Comparison of ENCODE assay signal across 23 cellular contexts in the genomic region with DNA sequence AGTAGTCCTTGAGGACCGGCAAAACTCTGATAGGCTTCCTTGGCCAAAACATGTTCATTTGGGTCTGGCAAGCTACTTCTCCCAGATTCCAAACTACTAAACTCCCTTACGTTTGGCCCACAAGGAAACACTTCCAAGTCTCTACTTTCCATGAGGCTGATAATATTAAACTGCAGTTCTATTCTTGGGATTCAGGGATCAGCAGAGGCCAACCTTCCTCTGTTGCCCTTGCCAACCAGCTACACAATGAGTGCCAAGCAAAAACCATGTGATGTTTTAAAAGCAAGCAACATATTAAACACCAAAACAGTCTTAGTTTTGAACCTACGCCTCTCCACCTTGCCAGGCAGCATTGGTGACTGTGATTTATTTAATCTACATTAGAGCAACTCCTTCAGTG.
A peak's percentile ranks its signal among the peaks of the same experiment; 100 is the strongest.
DNase-seq lines count a peak whose midpoint lies in the region; ATAC-seq and TF ChIP-seq lines count a peak whose summit lies in the region.
"Had no signal": no experiment of that assay in that cellular context is flagged by ENCODE, and none has a peak within 500 bp of the region (broad histone marks: within the 10 kb centered on the region; RNA-seq: fewer than 3 reads in every experiment).

No MANE protein-coding gene starts in this region.

- no peak overlapping the region for H3K4me3 Mint-ChIP-seq in endodermal cell
- H3K4me3 Mint-ChIP-seq: activated CD8-positive, alpha-beta T cell treated with anti-CD3 and anti-CD28 coated beads, Interleukin-2, amount 10 ng/mL, durations not matched to agents 7 days and 5 days; activated naive CD4-positive, alpha-beta T cell treated with anti-CD3 and anti-CD28 coated beads for 36 hours; activated T-cell treated with anti-CD3 and anti-CD28 coated beads, Interleukin-2, amount 50 U/mL, for 24 hours; CD8-positive, alpha-beta T cell had no signal

- no peaks in the 10 kb centered on the region for H3K36me3 Mint-ChIP-seq in endodermal cell (ENCODE audit: low read depth)
- H3K36me3 Mint-ChIP-seq: CD8-positive, alpha-beta T cell had no signal

- 90 to 93% methylated on average over 2 to 3 of the region's 3 CpGs for WGBS in endodermal cell (ENCODE audit: insufficient coverage in 1 of 2, insufficient read length in 1 of 2), 2 experiments

- no peak overlapping the region for H3K27ac Mint-ChIP-seq in endodermal cell
- H3K27ac Mint-ChIP-seq: activated CD8-positive, alpha-beta T cell treated with anti-CD3 and anti-CD28 coated beads, Interleukin-2, amount 10 ng/mL, durations not matched to agents 7 days and 5 days; activated naive CD4-positive, alpha-beta T cell treated with anti-CD3 and anti-CD28 coated beads for 36 hours; activated T-cell treated with anti-CD3 and anti-CD28 coated beads, Interleukin-2, amount 50 U/mL, for 24 hours; CD8-positive, alpha-beta T cell had no signal

- no peaks in the 10 kb centered on the region for H3K4me1 Mint-ChIP-seq in endodermal cell

- H3K4me3 ChIP-seq in endodermal cell (ENCODE audit: low read length) (no peak overlapping the region), neural cell (ENCODE audit: low read length) (no peak overlapping the region), stomach smooth muscle (ENCODE audit: low read length in 2 of 2) (peak overlapping the region in 1 of 2 donors; percentile 39)
- H3K4me3 ChIP-seq: K562, stomach had no signal

- DNase-seq in endodermal cell (no peak), Right ventricle myocardium superior (no peak), NCI-H69 (lab: John Stamatoyannopoulos, UW) (no peak), NCI-H526 (lab: John Stamatoyannopoulos, UW) (no peak)
- DNase-seq: activated CD8-positive, alpha-beta T cell treated with anti-CD3 and anti-CD28 coated beads, Interleukin-2, amount 10 ng/mL, durations not matched to agents 7 days and 5 days; activated naive CD4-positive, alpha-beta T cell treated with anti-CD3 and anti-CD28 coated beads for 36 hours; activated T-cell treated with anti-CD3 and anti-CD28 coated beads, Interleukin-2, amount 50 U/mL, for 24 hours; CD8-positive, alpha-beta T cell; cerebellar nuclear complex; DMS79 treated with DMSO at 0.1 percent for 48 hours; effector CD4-positive, alpha-beta T cell; head of caudate nucleus; NCI-H2029; NCI-H510A; stimulated activated CD4-positive, alpha-beta T cell treated with anti-CD3 and anti-CD28 coated beads, Interleukin-4, amount 100 ng/mL, for 24 hours; stomach had no signal

- no peak overlapping the region for H2AFZ ChIP-seq in neural cell (ENCODE audit: low read depth, low read length)

- H3K4me2 ChIP-seq in neural cell (ENCODE audit: low read length) = no peak overlapping the region

- H3K9me3 ChIP-seq in endodermal cell (ENCODE audit: control insufficient read depth, low read length) (no peaks in the 10 kb centered on the region), neural cell (ENCODE audit: low read length) (no peaks in the 10 kb centered on the region), stomach smooth muscle (ENCODE audit: control insufficient read depth in 2 of 2, low read length in 2 of 2) (no peaks in the 10 kb centered on the region)
- H3K9me3 ChIP-seq: stomach had no signal

- TF ChIP-seq EP300 in neural cell (conservative IDR thresholded peaks at IDR 0.05; ENCODE audit: poor library complexity, severe bottlenecking) = no peak

- peak; percentile 93 for ATAC-seq in Right ventricle myocardium superior (ENCODE audit: poor library complexity)
- ATAC-seq in HG03439 (IDR thresholded peaks at IDR 0.05; ENCODE audit: unreplicated experiment) = no peak
- no peak for ATAC-seq in GM21367 (IDR thresholded peaks at IDR 0.05; ENCODE audit: unreplicated experiment)
- ATAC-seq: activated CD4-positive, CD25-positive, alpha-beta regulatory T cell treated with anti-CD3 and anti-CD28 coated beads, Interleukin-2, amount 50 U/mL, for 24 hours; activated CD8-positive, alpha-beta T cell treated with anti-CD3 and anti-CD28 coated beads, Interleukin-2, amount 10 ng/mL, durations not matched to agents 7 days and 5 days; CD8-positive, alpha-beta T cell; esophagus mucosa; K562 had no signal

- no peaks in the 10 kb centered on the region for H3K9me2 ChIP-seq in neural cell (ENCODE audit: insufficient read depth, low read length)

- no peak for TF ChIP-seq RAD21 in neural cell (conservative IDR thresholded peaks at IDR 0.05)

- no peaks in the 10 kb centered on the region for H3K9me3 Mint-ChIP-seq in endodermal cell
- H3K9me3 Mint-ChIP-seq: activated naive CD4-positive, alpha-beta T cell treated with anti-CD3 and anti-CD28 coated beads for 36 hours; activated T-cell treated with anti-CD3 and anti-CD28 coated beads, Interleukin-2, amount 50 U/mL, for 24 hours; CD8-positive, alpha-beta T cell had no signal

- H3K27ac ChIP-seq in endodermal cell (ENCODE audit: low read depth, low read length) (peak overlapping the region; percentile 73), neural cell (ENCODE audit: low read length) (peak overlapping the region; percentile 97), stomach smooth muscle (ENCODE audit: low read length) (peak overlapping the region; percentile 20)
- H3K27ac ChIP-seq: stomach had no signal

- H3K4me1 ChIP-seq in endodermal cell (ENCODE audit: control insufficient read depth, insufficient read depth, low read length) (no peaks in the 10 kb centered on the region), stomach smooth muscle (ENCODE audit: control insufficient read depth, insufficient read depth, low read length) (peaks cover 16% of the 10 kb centered on the region)

- H3K36me3 ChIP-seq in endodermal cell (ENCODE audit: control insufficient read depth, insufficient read depth, low read length) (no peaks in the 10 kb centered on the region), neural cell (ENCODE audit: insufficient read depth, low read length) (no peaks in the 10 kb centered on the region), stomach smooth muscle (ENCODE audit: control insufficient read depth in 2 of 2, insufficient read depth in 2 of 2, low read length in 2 of 2) (no peaks in the 10 kb centered on the region)
- H3K36me3 ChIP-seq: stomach had no signal

- no peak for TF ChIP-seq CTCF in endodermal cell (conservative IDR thresholded peaks at IDR 0.05)
- no peak for TF ChIP-seq CTCF in neural cell (IDR thresholded peaks at IDR 0.05; ENCODE audit: poor library complexity, severe bottlenecking)

- no peaks in the 10 kb centered on the region for H4K20me1 ChIP-seq in neural cell (ENCODE audit: insufficient read depth)

- H3K27me3 ChIP-seq in endodermal cell (ENCODE audit: control insufficient read depth, insufficient read depth, low read length, poor library complexity, severe bottlenecking) = no peaks in the 10 kb centered on the region
- no peaks in the 10 kb centered on the region for H3K27me3 ChIP-seq in neural cell (ENCODE audit: insufficient read depth, low read depth, low read length)
- H3K27me3 ChIP-seq in stomach smooth muscle (ENCODE audit: control insufficient read depth in 1 of 2, insufficient read depth in 2 of 2, low read length in 2 of 2) = no peaks in the 10 kb centered on the region
- H3K27me3 ChIP-seq: stomach had no signal

- H3K79me2 ChIP-seq in neural cell (replicated peaks; ENCODE audit: insufficient read depth, low read length) = no peaks in the 10 kb centered on the region

- peaks cover 7% of the 10 kb centered on the region for H3F3A ChIP-seq in neural cell (ENCODE audit: insufficient read depth, low read length, poor library complexity, severe bottlenecking)

- intact Hi-C loops in Right ventricle myocardium superior (cut with DNase I) = no loop called here

- no peaks in the 10 kb centered on the region for H3K27me3 Mint-ChIP-seq in endodermal cell (ENCODE audit: insufficient read depth)

- H3K9ac ChIP-seq in endodermal cell (ENCODE audit: extremely low read depth, low read length, poor library complexity, severe bottlenecking) = no peak overlapping the region
- peak overlapping the region; percentile 71 for H3K9ac ChIP-seq in neural cell (ENCODE audit: low read length)
- no peak overlapping the region for H3K9ac ChIP-seq in stomach smooth muscle (ENCODE audit: low read length in 2 of 2)

TF ChIP-seq in neural cell, 6 proteins besides CTCF, POLR2A, EP300 and RAD21:
- no peak for TF ChIP-seq MXI1 (conservative IDR thresholded peaks at IDR 0.05; ENCODE audit: poor library complexity, severe bottlenecking)
- TF ChIP-seq POLR2AphosphoS5 (IDR thresholded peaks at IDR 0.05) = no peak
- no peak for TF ChIP-seq TAF1 (IDR thresholded peaks at IDR 0.05; ENCODE audit: low read depth)
- TF ChIP-seq, protein P1, sequence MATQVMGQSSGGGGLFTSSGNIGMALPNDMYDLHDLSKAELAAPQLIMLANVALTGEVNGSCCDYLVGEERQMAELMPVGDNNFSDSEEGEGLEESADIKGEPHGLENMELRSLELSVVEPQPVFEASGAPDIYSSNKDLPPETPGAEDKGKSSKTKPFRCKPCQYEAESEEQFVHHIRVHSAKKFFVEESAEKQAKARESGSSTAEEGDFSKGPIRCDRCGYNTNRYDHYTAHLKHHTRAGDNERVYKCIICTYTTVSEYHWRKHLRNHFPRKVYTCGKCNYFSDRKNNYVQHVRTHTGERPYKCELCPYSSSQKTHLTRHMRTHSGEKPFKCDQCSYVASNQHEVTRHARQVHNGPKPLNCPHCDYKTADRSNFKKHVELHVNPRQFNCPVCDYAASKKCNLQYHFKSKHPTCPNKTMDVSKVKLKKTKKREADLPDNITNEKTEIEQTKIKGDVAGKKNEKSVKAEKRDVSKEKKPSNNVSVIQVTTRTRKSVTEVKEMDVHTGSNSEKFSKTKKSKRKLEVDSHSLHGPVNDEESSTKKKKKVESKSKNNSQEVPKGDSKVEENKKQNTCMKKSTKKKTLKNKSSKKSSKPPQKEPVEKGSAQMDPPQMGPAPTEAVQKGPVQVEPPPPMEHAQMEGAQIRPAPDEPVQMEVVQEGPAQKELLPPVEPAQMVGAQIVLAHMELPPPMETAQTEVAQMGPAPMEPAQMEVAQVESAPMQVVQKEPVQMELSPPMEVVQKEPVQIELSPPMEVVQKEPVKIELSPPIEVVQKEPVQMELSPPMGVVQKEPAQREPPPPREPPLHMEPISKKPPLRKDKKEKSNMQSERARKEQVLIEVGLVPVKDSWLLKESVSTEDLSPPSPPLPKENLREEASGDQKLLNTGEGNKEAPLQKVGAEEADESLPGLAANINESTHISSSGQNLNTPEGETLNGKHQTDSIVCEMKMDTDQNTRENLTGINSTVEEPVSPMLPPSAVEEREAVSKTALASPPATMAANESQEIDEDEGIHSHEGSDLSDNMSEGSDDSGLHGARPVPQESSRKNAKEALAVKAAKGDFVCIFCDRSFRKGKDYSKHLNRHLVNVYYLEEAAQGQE (IDR thresholded peaks at IDR 0.05; ENCODE audit: borderline replicate concordance) = no peak
- no peak for TF ChIP-seq SMC3 (conservative IDR thresholded peaks at IDR 0.05; ENCODE audit: poor library complexity)
- TF ChIP-seq EZH2 (IDR thresholded peaks at IDR 0.05; ENCODE audit: borderline replicate concordance, insufficient read depth, low read length, poor library complexity, severe bottlenecking) = no peak

Comparison
In these comparisons a context has a peak if more than half of its experiments do, and no peak if none do; other contexts are left out.
1. H3K27ac ChIP-seq: peak in every context shown above with its lines; median percentile 97 in neural cell; 73 in endodermal cell; 20 in stomach smooth muscle.